12 cellular contexts compared by ENCODE assay signal in the genomic region with DNA sequence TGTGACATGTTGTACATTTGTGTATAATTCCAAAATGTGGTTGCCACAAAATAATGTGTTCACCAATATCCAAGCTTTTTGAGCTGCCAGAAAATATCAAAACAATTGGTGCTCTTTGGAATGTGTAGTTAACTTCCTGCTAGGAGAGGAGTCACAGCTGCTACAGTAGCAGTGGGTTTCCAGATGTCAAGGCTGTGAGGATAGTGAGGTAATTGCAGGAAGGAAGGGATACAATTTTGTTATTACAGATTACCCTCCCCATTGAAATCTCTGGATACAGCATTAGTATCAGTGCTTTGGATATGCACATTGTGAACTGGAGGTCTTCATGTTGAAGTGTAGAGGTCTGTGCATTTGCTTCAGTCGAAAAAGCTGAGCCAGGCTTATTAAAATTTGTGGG.
A peak's percentile ranks its signal among the peaks of the same experiment; 100 is the strongest.
DNase-seq lines count a peak whose midpoint lies in the region; FAIRE-seq and TF ChIP-seq lines count a peak whose summit lies in the region.
"Had no signal": no experiment of that assay in that cellular context is flagged by ENCODE, and none has a peak within 500 bp of the region (broad histone marks: within the 10 kb centered on the region; RNA-seq: fewer than 3 reads in every experiment).

No MANE protein-coding gene starts in this region.

- H3K36me3 Mint-ChIP-seq in activated CD4-positive, alpha-beta T cell treated with anti-CD3 and anti-CD28 coated beads, Interleukin-2, amount 10 ng/mL, durations not matched to agents 7 days and 5 days (ENCODE audit: low read depth), result peaks cover 52% of the 10 kb centered on the region

- H2AK5ac ChIP-seq in mesenchymal stem cell (ENCODE audit: low read length, severe bottlenecking), result no peak overlapping the region

- H2BK5ac ChIP-seq in mesenchymal stem cell (ENCODE audit: low read depth, low read length, poor library complexity, severe bottlenecking), result no peak overlapping the region

- no peaks in the 10 kb centered on the region for H3K9me3 Mint-ChIP-seq in activated CD4-positive, alpha-beta T cell treated with anti-CD3 and anti-CD28 coated beads, Interleukin-2, amount 10 ng/mL, durations not matched to agents 7 days and 5 days

- no peak overlapping the region for H4K91ac ChIP-seq in mesenchymal stem cell (ENCODE audit: low read length)

- no peak overlapping the region for H2BK120ac ChIP-seq in mesenchymal stem cell (ENCODE audit: low read depth, low read length)

- POLR2A ChIA-PET in activated CD4-positive, alpha-beta T cell treated with anti-CD3 and anti-CD28 coated beads, Interleukin-2, amount 10 ng/mL, durations not matched to agents 7 days and 5 days (lab: Charles Lee), result no interaction called here

- no peak overlapping the region for H3K4me3 ChIP-seq in brain microvascular endothelial cell (ENCODE audit: low read depth, low read length)
- H3K4me3 ChIP-seq in mesenchymal stem cell (ENCODE audit: insufficient read depth in 1 of 2, low read depth in 1 of 2, low read length in 2 of 2), result no peak overlapping the region
- H3K4me3 ChIP-seq: thoracic aorta had no signal

- H2BK12ac ChIP-seq in mesenchymal stem cell (ENCODE audit: low read length in 2 of 2), result no peak overlapping the region

- no peak overlapping the region for H3K4me3 Mint-ChIP-seq in activated CD4-positive, alpha-beta T cell treated with anti-CD3 and anti-CD28 coated beads, Interleukin-2, amount 10 ng/mL, durations not matched to agents 7 days and 5 days

- no peak overlapping the region for H3K27ac Mint-ChIP-seq in activated CD4-positive, alpha-beta T cell treated with anti-CD3 and anti-CD28 coated beads, Interleukin-2, amount 10 ng/mL, durations not matched to agents 7 days and 5 days

- FAIRE-seq in GM19239 (lab: Jason Lieb, UNC), result no peak

- in situ Hi-C loops in brain microvascular endothelial cell (cut with HindIII; ENCODE audit: low pct_ligation_motif_present, low sequenced_read_pairs), result no loop called here

- TF ChIP-seq CTCF in brain microvascular endothelial cell (IDR thresholded peaks at IDR 0.05; ENCODE audit: low read depth, low read length, missing control alignments), result no peak

- no peak overlapping the region for H3K4ac ChIP-seq in mesenchymal stem cell (ENCODE audit: low read depth in 1 of 2, low read length in 2 of 2)

- H3K36me3 ChIP-seq in brain microvascular endothelial cell (replicated peaks) (no peaks in the 10 kb centered on the region), mesenchymal stem cell (ENCODE audit: control insufficient read depth in 1 of 2, insufficient read depth in 2 of 2, low read depth in 1 of 2, low read length in 2 of 2) (peaks cover under 1 to 3% of the 10 kb centered on the region in 2 experiments)
- H3K36me3 ChIP-seq: thoracic aorta had no signal

- H3K23ac ChIP-seq in mesenchymal stem cell (ENCODE audit: low read length in 2 of 2), result no peak overlapping the region

- H3K79me1 ChIP-seq in mesenchymal stem cell (replicated peaks; ENCODE audit: low read length, poor library complexity, severe bottlenecking), result no peaks in the 10 kb centered on the region

- H3K27me3 Mint-ChIP-seq in activated CD4-positive, alpha-beta T cell treated with anti-CD3 and anti-CD28 coated beads, Interleukin-2, amount 10 ng/mL, durations not matched to agents 7 days and 5 days, result no peaks in the 10 kb centered on the region

- H4K8ac ChIP-seq in mesenchymal stem cell (ENCODE audit: low read length), result no peak overlapping the region

- peaks cover 1% of the 10 kb centered on the region for H3K4me1 ChIP-seq in mesenchymal stem cell (ENCODE audit: control insufficient read depth, insufficient read depth, low read depth, low read length)

- H2AFZ ChIP-seq in mesenchymal stem cell (ENCODE audit: low read depth, low read length), result no peak overlapping the region

- peaks cover 2% of the 10 kb centered on the region for H3K4me1 Mint-ChIP-seq in activated CD4-positive, alpha-beta T cell treated with anti-CD3 and anti-CD28 coated beads, Interleukin-2, amount 10 ng/mL, durations not matched to agents 7 days and 5 days

- CTCF ChIA-PET in activated CD4-positive, alpha-beta T cell treated with anti-CD3 and anti-CD28 coated beads, Interleukin-2, amount 10 ng/mL, durations not matched to agents 7 days and 5 days (lab: Charles Lee), result interaction anchor here (0.7 to 2.5 kb wide), 2 partner anchors 15 to 221 kb away, joined by 3 to 9 read pairs; no protein-coding TSS in a partner anchor

- no peak overlapping the region for H2BK15ac ChIP-seq in mesenchymal stem cell (ENCODE audit: low read depth, poor library complexity, severe bottlenecking)

- DNase-seq in DMS53 treated with DMSO at 0.1 percent for 48 hours (lab: John Stamatoyannopoulos, UW; ENCODE audit: unreplicated experiment) (peak; percentile 73), Kasumi-1 (lab: John Stamatoyannopoulos, UW) (peak; percentile 12), brain microvascular endothelial cell (peak; percentile 63), mesenchymal stem cell (peak; percentile 63), NCI-H1092 treated with DMSO at 0.1 percent for 48 hours (lab: John Stamatoyannopoulos, UW) (no peak), GM19239 (ENCODE audit: insufficient read length, low spot score) (no peak)
- DNase-seq in activated CD4-positive, alpha-beta T cell treated with anti-CD3 and anti-CD28 coated beads, Interleukin-2, amount 10 ng/mL, durations not matched to agents 7 days and 5 days, result no peak
- DNase-seq: aorta, GDM1, MV-4-11, posterior cingulate gyrus had no signal

- H3K9ac ChIP-seq in mesenchymal stem cell (ENCODE audit: low read length), result no peak overlapping the region

- WGBS in mesenchymal stem cell, result 29% methylated on average over 1 of the region's 1 CpG

- H3K4me2 ChIP-seq in mesenchymal stem cell (ENCODE audit: low read length, poor library complexity, severe bottlenecking), result no peak overlapping the region

- peak overlapping the region in 1 of 2 experiments; percentile 20 for H3K14ac ChIP-seq in mesenchymal stem cell (ENCODE audit: low read length in 2 of 2)

- H3K27ac ChIP-seq in brain microvascular endothelial cell, result peak overlapping the region; percentile 10
- H3K27ac ChIP-seq in mesenchymal stem cell (ENCODE audit: low read length, poor library complexity, severe bottlenecking), result peak overlapping the region; percentile 53
- H3K27ac ChIP-seq: thoracic aorta had no signal

- H3K27me3 ChIP-seq in brain microvascular endothelial cell (replicated peaks) (no peaks in the 10 kb centered on the region), mesenchymal stem cell (ENCODE audit: control insufficient read depth in 1 of 2, insufficient read depth in 1 of 2, low read length in 2 of 2) (no peaks in the 10 kb centered on the region)

- H3K18ac ChIP-seq in mesenchymal stem cell (ENCODE audit: low read depth in 1 of 2, low read length in 2 of 2), result no peak overlapping the region

- no peaks in the 10 kb centered on the region for H3K9me3 ChIP-seq in mesenchymal stem cell (ENCODE audit: control insufficient read depth, low read length)
- H3K9me3 ChIP-seq: thoracic aorta had no signal

Comparison
In these comparisons a context has a peak if more than half of its experiments do, and no peak if none do; other contexts are left out.
1. DNase-seq: peak in DMS53 treated with DMSO at 0.1 percent for 48 hours (single experiment), Kasumi-1 (2 of 2), brain microvascular endothelial cell (single experiment) and mesenchymal stem cell (single experiment); none in activated CD4-positive, alpha-beta T cell treated with anti-CD3 and anti-CD28 coated beads, Interleukin-2, amount 10 ng/mL, durations not matched to agents 7 days and 5 days (single experiment), NCI-H1092 treated with DMSO at 0.1 percent for 48 hours (single experiment) and GM19239 (single experiment).